Comparison of ENCODE assay signal across 15 cellular contexts in the genomic region with DNA sequence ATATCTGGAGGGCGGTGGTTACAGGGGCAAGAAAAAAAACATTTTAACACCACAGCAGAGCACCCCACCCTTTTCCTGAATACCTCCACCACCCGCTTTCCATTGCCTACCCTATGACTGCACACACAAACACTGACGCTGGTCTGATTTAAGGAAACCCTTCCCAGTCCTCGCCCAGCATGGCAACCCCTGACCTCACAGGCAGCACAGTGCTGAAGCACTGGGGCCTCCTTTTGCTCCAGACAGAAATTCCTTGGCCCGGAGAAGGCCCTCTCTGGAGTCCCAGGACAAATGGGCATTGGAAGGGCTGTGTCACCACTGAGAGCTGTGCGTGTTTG. TPM values are rescaled to one million over a fixed set of nuclear protein-coding genes. Genes with fewer than 3 reads are reported as not detected.
DNase-seq lines count a peak whose midpoint lies in the region; ATAC-seq and TF ChIP-seq lines count a peak whose summit lies in the region.
"Had no signal": no experiment of that assay in that cellular context is flagged by ENCODE, and none has a peak within 500 bp of the region (broad histone marks: within the 10 kb centered on the region; RNA-seq: fewer than 3 reads in every experiment).

No MANE protein-coding gene starts in this region.

- H3K27me3 Mint-ChIP-seq in T-helper 2 cell treated with Interferon-gamma antibody and Interleukin-4, amounts not matched to agents 5 μg/mL and 100 μg/mL, for 36 hours (ENCODE audit: low read depth) = no peaks in the 10 kb centered on the region
- H3K27me3 Mint-ChIP-seq in stimulated activated naive B cell treated with anti-CD40 and anti-IgM and Interleukin-4, amounts not matched to agents 10 μg/mL and 1 μg/mL and 100 μg/mL, for 72 hours = no peaks in the 10 kb centered on the region

- intact Hi-C loops in left lung (cut with DNase I) = no loop called here
- intact Hi-C loops in testis (cut with DNase I; ENCODE audit: low total_unique reads) = no loop called here

- no peak overlapping the region for H3K4ac ChIP-seq in mesendoderm (ENCODE audit: low read depth, low read length)

- H2BK15ac ChIP-seq in mesendoderm (replicated peaks; ENCODE audit: low read depth) = no peak overlapping the region

- no peak overlapping the region for H2BK120ac ChIP-seq in mesendoderm (ENCODE audit: low read depth, low read length)

- H3K79me1 ChIP-seq in mesendoderm (ENCODE audit: low read length) = no peaks in the 10 kb centered on the region

- H3K4me1 Mint-ChIP-seq in T-helper 2 cell treated with Interferon-gamma antibody and Interleukin-4, amounts not matched to agents 5 μg/mL and 100 μg/mL, for 36 hours (ENCODE audit: low read depth) = peaks cover 25% of the 10 kb centered on the region
- peaks cover 67 to 81% of the 10 kb centered on the region in 2 donors for H3K4me1 Mint-ChIP-seq in stimulated activated naive B cell treated with anti-CD40 and anti-IgM and Interleukin-4, amounts not matched to agents 10 μg/mL and 1 μg/mL and 100 μg/mL, for 72 hours

- H3K36me3 ChIP-seq in left lung (no peaks in the 10 kb centered on the region), mesendoderm (ENCODE audit: control insufficient read depth, insufficient read depth, low read length) (no peaks in the 10 kb centered on the region), testis (ENCODE audit: low read depth, missing control alignments) (no peaks in the 10 kb centered on the region)
- H3K36me3 ChIP-seq: sigmoid colon, WERI-Rb-1 had no signal

- peak overlapping the region; percentile 22 for H3K4me3 Mint-ChIP-seq in T-helper 2 cell treated with Interferon-gamma antibody and Interleukin-4, amounts not matched to agents 5 μg/mL and 100 μg/mL, for 36 hours
- peak overlapping the region; percentile 47 to 75 for H3K4me3 Mint-ChIP-seq in stimulated activated naive B cell treated with anti-CD40 and anti-IgM and Interleukin-4, amounts not matched to agents 10 μg/mL and 1 μg/mL and 100 μg/mL, for 72 hours

- H3K9me3 ChIP-seq in left lung (no peaks in the 10 kb centered on the region), testis (no peaks in the 10 kb centered on the region)
- H3K9me3 ChIP-seq: sigmoid colon had no signal

- no peak overlapping the region for H2AK5ac ChIP-seq in mesendoderm (ENCODE audit: low read length)

- no peak overlapping the region for H2BK5ac ChIP-seq in mesendoderm (ENCODE audit: low read length)

- no peak overlapping the region for H4K5ac ChIP-seq in mesendoderm (ENCODE audit: low read length)

- no peak for TF ChIP-seq POLR2A in testis (IDR thresholded peaks at IDR 0.05)

- H4K8ac ChIP-seq in mesendoderm (ENCODE audit: low read depth, low read length) = no peak overlapping the region

- no peak overlapping the region for H3K23ac ChIP-seq in mesendoderm (ENCODE audit: low read length)

- H3K4me1 ChIP-seq in left lung (no peaks in the 10 kb centered on the region), mesendoderm (ENCODE audit: control insufficient read depth, low read depth, low read length) (no peaks in the 10 kb centered on the region), testis (no peaks in the 10 kb centered on the region)
- H3K4me1 ChIP-seq: sigmoid colon had no signal

- no peak overlapping the region for H3K56ac ChIP-seq in mesendoderm (ENCODE audit: low read length)

- H3K4me3 ChIP-seq in left lung (no peak overlapping the region), mesendoderm (ENCODE audit: low read length) (no peak overlapping the region), testis (no peak overlapping the region)
- H3K4me3 ChIP-seq: sigmoid colon, SK-N-MC had no signal

- WGBS in mesendoderm (ENCODE audit: extremely low coverage, insufficient coverage, low lambda C conversion rate) = no CpG with 5 or more reads among the region's 6 CpGs
- WGBS in testis, 2 donors = 92% methylated on average over 6 of the region's 6 CpGs

- H3K9ac ChIP-seq in mesendoderm (ENCODE audit: low read length) = no peak overlapping the region

- no peak for TF ChIP-seq CTCF in left lung (IDR thresholded peaks at IDR 0.05)
- no peak for TF ChIP-seq CTCF in testis (IDR thresholded peaks at IDR 0.05)

- H3K27ac ChIP-seq in left lung (peak overlapping the region in 1 of 2 donors; percentile 55), mesendoderm (ENCODE audit: low read depth, low read length) (no peak overlapping the region), testis (no peak overlapping the region)
- H3K27ac ChIP-seq: SK-N-MC, WERI-Rb-1 had no signal

- ATAC-seq in left lung = peak; percentile 13
- peak; percentile 13 to 19 for ATAC-seq in stimulated activated naive B cell treated with anti-CD40 and anti-IgM and Interleukin-4, amounts not matched to agents 10 μg/mL and 1 μg/mL and 100 μg/mL, for 72 hours (replicated peaks)
- no peak for ATAC-seq in GM18868 (IDR thresholded peaks at IDR 0.05; ENCODE audit: unreplicated experiment)

- H3K36me3 Mint-ChIP-seq in T-helper 2 cell treated with Interferon-gamma antibody and Interleukin-4, amounts not matched to agents 5 μg/mL and 100 μg/mL, for 36 hours (ENCODE audit: low read depth) = no peaks in the 10 kb centered on the region
- no peaks in the 10 kb centered on the region for H3K36me3 Mint-ChIP-seq in stimulated activated naive B cell treated with anti-CD40 and anti-IgM and Interleukin-4, amounts not matched to agents 10 μg/mL and 1 μg/mL and 100 μg/mL, for 72 hours

- H3K18ac ChIP-seq in mesendoderm (ENCODE audit: low read length) = no peak overlapping the region

- H3K79me2 ChIP-seq in mesendoderm (ENCODE audit: control insufficient read depth, insufficient read depth, low read length) = no peaks in the 10 kb centered on the region

- DNase-seq in activated CD8-positive, alpha-beta memory T cell treated with anti-CD3 and anti-CD28 coated beads for 24 hours = peak; percentile 51
- DNase-seq in activated CD8-positive, alpha-beta memory T cell treated with anti-CD3 and anti-CD28 coated beads, Interleukin-2, amount 50 U/mL, for 48 hours = no peak
- no peak for DNase-seq in T-helper 2 cell treated with Interferon-gamma antibody and Interleukin-4, amounts not matched to agents 5 μg/mL and 100 μg/mL, for 36 hours (ENCODE audit: low spot score)
- DNase-seq in left lung = no peak
- no peak for DNase-seq in stimulated activated naive B cell treated with anti-CD40 and anti-IgM and Interleukin-4, amounts not matched to agents 10 μg/mL and 1 μg/mL and 100 μg/mL, for 72 hours
- no peak for DNase-seq in mesendoderm
- DNase-seq in testis = no peak
- DNase-seq: activated T-cell treated with anti-CD3 and anti-CD28 coated beads for 4 hours; anterior cingulate cortex; effector CD4-positive, alpha-beta T cell; foreskin melanocyte; sigmoid colon; WERI-Rb-1 had no signal

- peak overlapping the region; percentile 31 for H3K27ac Mint-ChIP-seq in T-helper 2 cell treated with Interferon-gamma antibody and Interleukin-4, amounts not matched to agents 5 μg/mL and 100 μg/mL, for 36 hours
- H3K27ac Mint-ChIP-seq in stimulated activated naive B cell treated with anti-CD40 and anti-IgM and Interleukin-4, amounts not matched to agents 10 μg/mL and 1 μg/mL and 100 μg/mL, for 72 hours = peak overlapping the region; percentile 77

- H3K27me3 ChIP-seq in left lung (no peaks in the 10 kb centered on the region), mesendoderm (ENCODE audit: insufficient read depth, low read length, poor library complexity) (no peaks in the 10 kb centered on the region), testis (no peaks in the 10 kb centered on the region)
- H3K27me3 ChIP-seq: sigmoid colon had no signal

- no peaks in the 10 kb centered on the region for H3K9me3 Mint-ChIP-seq in T-helper 2 cell treated with Interferon-gamma antibody and Interleukin-4, amounts not matched to agents 5 μg/mL and 100 μg/mL, for 36 hours
- H3K9me3 Mint-ChIP-seq in stimulated activated naive B cell treated with anti-CD40 and anti-IgM and Interleukin-4, amounts not matched to agents 10 μg/mL and 1 μg/mL and 100 μg/mL, for 72 hours = no peaks in the 10 kb centered on the region

- H3K4me2 ChIP-seq in mesendoderm (ENCODE audit: low read length) = no peak overlapping the region

RNA-seq across cellular contexts. Expression of a gene that starts 39.2 kb away (rescaled TPM):
- total RNA-seq in left lung = 10 to 100 TPM; 11.3 to 18.8 TPM
- polyA plus RNA-seq in mesendoderm (2013, experiment 1 of 2) = 52.5 TPM
- 50.7 TPM for polyA plus RNA-seq in mesendoderm (2013, experiment 2 of 2)
- 10 to 100 TPM; 42.7 to 57.5 TPM for total RNA-seq in testis
- 42.8 TPM for polyA plus RNA-seq in testis (ENCODE audit: insufficient read depth, low read depth, low replicate concordance)
